Comparison of ENCODE assay signal across 15 cellular contexts in genomic region chr2:86308984-86309695, GRCh38. TPM values are rescaled to one million over a fixed set of nuclear protein-coding genes. Genes with fewer than 3 reads are reported as not detected.
DNase-seq lines count a peak whose midpoint lies in the region; ATAC-seq, FAIRE-seq and TF ChIP-seq lines count a peak whose summit lies in the region.
"Had no signal": no experiment of that assay in that cellular context is flagged by ENCODE, and none has a peak within 500 bp of the region (broad histone marks: within the 10 kb centered on the region; RNA-seq: fewer than 3 reads in every experiment).

No MANE protein-coding gene starts in this region.

- H4K20me1 ChIP-seq in GM23248 (ENCODE audit: insufficient read depth): no peaks in the 10 kb centered on the region

- H3K27ac Mint-ChIP-seq in naive thymus-derived CD4-positive, alpha-beta T cell: peak overlapping the region in 1 of 9 donors; percentile 17

- in situ Hi-C loops in GM23248 (cut with MboI): no loop called here

- CTCF ChIA-PET in naive thymus-derived CD4-positive, alpha-beta T cell (lab: Charles Lee): no interaction called here

- ATAC-seq in heart left ventricle (peak in 3 of 4 donors; percentile 38 to 60 (median 59)), lower lobe of right lung (no peak)
- no peak for ATAC-seq in naive thymus-derived CD4-positive, alpha-beta T cell

- no peak overlapping the region for H3K4me2 ChIP-seq in GM23248 (ENCODE audit: unreplicated experiment)

- TF ChIP-seq POLR2A in heart left ventricle (IDR thresholded peaks at IDR 0.05): no peak

- peaks cover 0 to 24% (median 6%) of the 10 kb centered on the region in 12 donors for H3K4me1 ChIP-seq in heart left ventricle
- peaks cover 52% of the 10 kb centered on the region for H3K4me1 ChIP-seq in stomach smooth muscle (ENCODE audit: control insufficient read depth, insufficient read depth, low read length)
- no peaks in the 10 kb centered on the region for H3K4me1 ChIP-seq in GM23248 (ENCODE audit: insufficient read depth)
- H3K4me1 ChIP-seq in naive thymus-derived CD4-positive, alpha-beta T cell (ENCODE audit: control insufficient read depth in 2 of 2, insufficient read depth in 2 of 2, low read length in 2 of 2): no peaks in the 10 kb centered on the region
- peaks cover 3% of the 10 kb centered on the region for H3K4me1 ChIP-seq in lower lobe of right lung
- H3K4me1 ChIP-seq: HAP-1 had no signal

- no peak overlapping the region for H3K4me3 ChIP-seq in bronchial epithelial cell (ENCODE audit: low read depth, low read length)
- H3K4me3 ChIP-seq in heart left ventricle: no peak overlapping the region
- H3K4me3 ChIP-seq in stomach smooth muscle (ENCODE audit: low read length in 2 of 2): peak overlapping the region in 1 of 2 donors; percentile 8
- H3K4me3 ChIP-seq in GM23248: no peak overlapping the region
- H3K4me3 ChIP-seq in naive thymus-derived CD4-positive, alpha-beta T cell (ENCODE audit: low read length): no peak overlapping the region
- no peak overlapping the region for H3K4me3 ChIP-seq in lower lobe of right lung
- H3K4me3 ChIP-seq: HAP-1 had no signal

- H2AFZ ChIP-seq in GM23248: no peak overlapping the region

- peaks cover 0 to 12% (median 0%) of the 10 kb centered on the region in 7 donors for H3K4me1 Mint-ChIP-seq in naive thymus-derived CD4-positive, alpha-beta T cell

- H3K9ac ChIP-seq in stomach smooth muscle (ENCODE audit: low read length in 2 of 2) (no peak overlapping the region), GM23248 (no peak overlapping the region)

- no peaks in the 10 kb centered on the region for H3K9me2 ChIP-seq in GM23248 (ENCODE audit: insufficient read depth)

- H3K36me3 Mint-ChIP-seq in naive thymus-derived CD4-positive, alpha-beta T cell: no peaks in the 10 kb centered on the region

- intact Hi-C loops in heart left ventricle (cut with DNase I) (no loop called here), lower lobe of right lung (cut with DNase I) (no loop called here)
- intact Hi-C loops in naive thymus-derived CD4-positive, alpha-beta T cell (cut with micrococcal nuclease): no loop called here

- no peaks in the 10 kb centered on the region for H3K36me3 ChIP-seq in bronchial epithelial cell (ENCODE audit: control insufficient read depth, insufficient read depth, low read length)
- H3K36me3 ChIP-seq in heart left ventricle: no peaks in the 10 kb centered on the region
- H3K36me3 ChIP-seq in stomach smooth muscle (ENCODE audit: control insufficient read depth in 2 of 2, insufficient read depth in 2 of 2, low read length in 2 of 2): no peaks in the 10 kb centered on the region
- no peaks in the 10 kb centered on the region for H3K36me3 ChIP-seq in GM23248 (ENCODE audit: low read depth)
- no peaks in the 10 kb centered on the region for H3K36me3 ChIP-seq in naive thymus-derived CD4-positive, alpha-beta T cell (ENCODE audit: control insufficient read depth in 2 of 3, insufficient read depth in 3 of 3, low read length in 3 of 3)
- no peaks in the 10 kb centered on the region for H3K36me3 ChIP-seq in lower lobe of right lung
- H3K36me3 ChIP-seq: HAP-1 had no signal

- 59 to 69% (median 65%) methylated on average over 10 of the region's 10 CpGs for WGBS in heart left ventricle, 4 donors
- 44 to 52% methylated on average over 9 to 10 of the region's 10 CpGs for WGBS in GM23248 (ENCODE audit: low coverage in 1 of 2, low lambda C conversion rate in 2 of 2, missing lambda C conversion rate in 2 of 2), 2 experiments

- peak; percentile 66 for FAIRE-seq in bronchial epithelial cell (lab: Jason Lieb, UNC)
- FAIRE-seq: GM19239 had no signal

- no peak for DNase-seq in bronchial epithelial cell (ENCODE audit: low read depth)
- no peak for DNase-seq in heart left ventricle
- DNase-seq in mesenteric fat pad (ENCODE audit: low spot score): peak; percentile 57
- no peak for DNase-seq in GM23248
- DNase-seq in naive thymus-derived CD4-positive, alpha-beta T cell: no peak
- DNase-seq in lower lobe of right lung: no peak
- DNase-seq: C1 segment of cervical spinal cord, DMS153, NCI-H1417 treated with DMSO at 0.1 percent for 48 hours, NCI-H1930, NCI-H526 treated with DMSO at 0.1 percent for 48 hours, SIG-M5 had no signal

- POLR2A ChIA-PET in naive thymus-derived CD4-positive, alpha-beta T cell (lab: Charles Lee): no interaction called here

- no peak for TF ChIP-seq CTCF in bronchial epithelial cell (IDR thresholded peaks at IDR 0.05; ENCODE audit: insufficient read depth, low read length, severe bottlenecking)
- no peak for TF ChIP-seq CTCF in heart left ventricle (IDR thresholded peaks at IDR 0.05)
- TF ChIP-seq CTCF in lower lobe of right lung (IDR thresholded peaks at IDR 0.05): no peak

- peaks cover 0 to 19% (median 0%) of the 10 kb centered on the region in 5 donors for H3K27me3 Mint-ChIP-seq in naive thymus-derived CD4-positive, alpha-beta T cell

- peak overlapping the region in 7 of 12 donors; percentile 2 to 80 (median 36) for H3K27ac ChIP-seq in heart left ventricle
- peak overlapping the region; percentile 82 for H3K27ac ChIP-seq in stomach smooth muscle (ENCODE audit: low read length)
- H3K27ac ChIP-seq in GM23248: no peak overlapping the region
- H3K27ac ChIP-seq in naive thymus-derived CD4-positive, alpha-beta T cell (ENCODE audit: low read depth, low read length): no peak overlapping the region
- no peak overlapping the region for H3K27ac ChIP-seq in lower lobe of right lung

- no peaks in the 10 kb centered on the region for H3F3A ChIP-seq in GM23248 (ENCODE audit: insufficient read depth)

- H3K79me2 ChIP-seq in GM23248 (ENCODE audit: insufficient read depth): no peaks in the 10 kb centered on the region

- H3K9me3 Mint-ChIP-seq in naive thymus-derived CD4-positive, alpha-beta T cell: peaks cover 0 to 1% (median 0%) of the 10 kb centered on the region in 11 donors

- H3K9me3 ChIP-seq in heart left ventricle (no peaks in the 10 kb centered on the region), stomach smooth muscle (ENCODE audit: control insufficient read depth in 2 of 2, low read length in 2 of 2) (no peaks in the 10 kb centered on the region), GM23248 (ENCODE audit: low read depth) (no peaks in the 10 kb centered on the region), lower lobe of right lung (no peaks in the 10 kb centered on the region)
- no peaks in the 10 kb centered on the region for H3K9me3 ChIP-seq in naive thymus-derived CD4-positive, alpha-beta T cell (ENCODE audit: control insufficient read depth in 2 of 3, low read length in 3 of 3)
- H3K9me3 ChIP-seq: HAP-1 had no signal

- H3K27me3 ChIP-seq in bronchial epithelial cell (ENCODE audit: control insufficient read depth, insufficient read depth, low read length) (peaks cover 4% of the 10 kb centered on the region), heart left ventricle (peaks cover 0 to under 1% (median 0%) of the 10 kb centered on the region in 9 donors), stomach smooth muscle (ENCODE audit: control insufficient read depth in 1 of 2, insufficient read depth in 2 of 2, low read length in 2 of 2) (no peaks in the 10 kb centered on the region), GM23248 (replicated peaks; ENCODE audit: insufficient read depth) (peaks cover 42% of the 10 kb centered on the region), lower lobe of right lung (ENCODE audit: low read depth) (no peaks in the 10 kb centered on the region)
- H3K27me3 ChIP-seq in naive thymus-derived CD4-positive, alpha-beta T cell (ENCODE audit: control insufficient read depth in 2 of 2, insufficient read depth in 2 of 2, low read length in 2 of 2): no peaks in the 10 kb centered on the region

- no peak overlapping the region for H3K4me3 Mint-ChIP-seq in naive thymus-derived CD4-positive, alpha-beta T cell

RNA-seq across cellular contexts. Expression of gene REEP1, which starts 28.3 kb away (rescaled TPM):
- total RNA-seq in bronchial epithelial cell (under 0.01 TPM in 1 of 2 replicates, not detected in the other), heart left ventricle (10 to 100 TPM; 16.0 to 43.4 (median 27.6) TPM), mesenteric fat pad (0.96 TPM), lower lobe of right lung (6.9 TPM)
- polyA plus RNA-seq in heart left ventricle (10 to 100 TPM; 13.6 to 36.1 TPM), GM23248 (2016; fragmentation: Nextera tagmentation; extraction: Ambion mirVana) (0.27 TPM in 1 of 2 replicates, not detected in the other)
- total RNA-seq in GM23248 (2014; rRNA removed; shearing (Covaris generic)): not detected in 2 replicates
- under 1 TPM; 0.22 to 0.45 (median 0.29) TPM for total RNA-seq in naive thymus-derived CD4-positive, alpha-beta T cell
- polyA plus RNA-seq in naive thymus-derived CD4-positive, alpha-beta T cell: under 1 TPM; 0.05 to 0.41 TPM

Comparison
In these comparisons a context has a peak if more than half of its experiments do, and no peak if none do; other contexts are left out.
1. ATAC-seq: peak in heart left ventricle (3 of 4); none in naive thymus-derived CD4-positive, alpha-beta T cell (single experiment) and lower lobe of right lung (0 of 2).
2. H3K27ac ChIP-seq: peak in heart left ventricle (7 of 12) and stomach smooth muscle (single experiment); none in GM23248 (single experiment), naive thymus-derived CD4-positive, alpha-beta T cell (single experiment) and lower lobe of right lung (single experiment).